9 cellular contexts compared by ENCODE assay signal in genomic region chr2:120546077-120546864, GRCh38.
DNase-seq lines count a peak whose midpoint lies in the region; ATAC-seq, FAIRE-seq and TF ChIP-seq lines count a peak whose summit lies in the region.
"Had no signal": no experiment of that assay in that cellular context is flagged by ENCODE, and none has a peak within 500 bp of the region (broad histone marks: within the 10 kb centered on the region; RNA-seq: fewer than 3 reads in every experiment).

No MANE protein-coding gene starts in this region.

- peaks cover 31% of the 10 kb centered on the region for H3K27me3 Mint-ChIP-seq in stimulated activated memory B cell treated with anti-CD40 and anti-IgM and Interleukin-4, amounts not matched to agents 10 μg/mL and 1 μg/mL and 100 μg/mL, for 72 hours

- peak overlapping the region; percentile 53 for H3K9ac ChIP-seq in adipocyte (ENCODE audit: low read length)

- FAIRE-seq in small intestine (lab: Jason Lieb, UNC): no peak

- DNase-seq in HCEC 1CT (peak; percentile 92), adipocyte (ENCODE audit: low read depth) (peak; percentile 96), hepatocyte (ENCODE audit: low spot score) (peak; percentile 92), small intestine (peak; percentile 43)
- DNase-seq in activated CD8-positive, alpha-beta memory T cell treated with anti-CD3 and anti-CD28 coated beads, Interleukin-2, amount 50 U/mL, for 48 hours: no peak
- DNase-seq: stimulated activated naive B cell treated with anti-CD40 and anti-IgM and Interleukin-4, amounts not matched to agents 10 μg/mL and 1 μg/mL and 100 μg/mL, for 72 hours had no signal

- H3K36me3 ChIP-seq in adipocyte (ENCODE audit: control insufficient read depth, insufficient read depth, low read length, severe bottlenecking) (no peaks in the 10 kb centered on the region), hepatocyte (replicated peaks; ENCODE audit: insufficient read depth, low read depth) (no peaks in the 10 kb centered on the region), small intestine (ENCODE audit: control insufficient read depth in 2 of 2, insufficient read depth in 2 of 2, low read length in 2 of 2) (no peaks in the 10 kb centered on the region)

- 24% methylated on average over 27 of the region's 27 CpGs for WGBS in hepatocyte (ENCODE audit: low lambda C conversion rate, missing lambda C conversion rate)
- 38 to 58% (median 44%) methylated on average over 27 of the region's 27 CpGs for WGBS in small intestine, 3 donors

- H3K4me2 ChIP-seq in hepatocyte: peak overlapping the region; percentile 25

- H3K4me1 Mint-ChIP-seq in stimulated activated memory B cell treated with anti-CD40 and anti-IgM and Interleukin-4, amounts not matched to agents 10 μg/mL and 1 μg/mL and 100 μg/mL, for 72 hours: no peaks in the 10 kb centered on the region
- H3K4me1 Mint-ChIP-seq: stimulated activated naive B cell treated with anti-CD40 and anti-IgM and Interleukin-4, amounts not matched to agents 10 μg/mL and 1 μg/mL and 100 μg/mL, for 72 hours had no signal

- no peak overlapping the region for H3K27ac Mint-ChIP-seq in stimulated activated memory B cell treated with anti-CD40 and anti-IgM and Interleukin-4, amounts not matched to agents 10 μg/mL and 1 μg/mL and 100 μg/mL, for 72 hours
- H3K27ac Mint-ChIP-seq: stimulated activated naive B cell treated with anti-CD40 and anti-IgM and Interleukin-4, amounts not matched to agents 10 μg/mL and 1 μg/mL and 100 μg/mL, for 72 hours had no signal

- H3K27me3 ChIP-seq in adipocyte (replicated peaks; ENCODE audit: control insufficient read depth, insufficient read depth, low read length) (peaks cover 5% of the 10 kb centered on the region), hepatocyte (no peaks in the 10 kb centered on the region), small intestine (ENCODE audit: control insufficient read depth in 2 of 2, insufficient read depth in 2 of 2, low read length in 2 of 2) (no peaks in the 10 kb centered on the region)

- H3K9me3 ChIP-seq in adipocyte (ENCODE audit: control insufficient read depth, low read length) (no peaks in the 10 kb centered on the region), hepatocyte (ENCODE audit: low read depth) (no peaks in the 10 kb centered on the region), small intestine (ENCODE audit: control insufficient read depth, low read depth) (no peaks in the 10 kb centered on the region)

- H3K36me3 Mint-ChIP-seq in stimulated activated memory B cell treated with anti-CD40 and anti-IgM and Interleukin-4, amounts not matched to agents 10 μg/mL and 1 μg/mL and 100 μg/mL, for 72 hours: no peaks in the 10 kb centered on the region
- H3K36me3 Mint-ChIP-seq: stimulated activated naive B cell treated with anti-CD40 and anti-IgM and Interleukin-4, amounts not matched to agents 10 μg/mL and 1 μg/mL and 100 μg/mL, for 72 hours had no signal

- H3K4me1 ChIP-seq in adipocyte (ENCODE audit: control insufficient read depth, insufficient read depth, low read length): peaks cover 34% of the 10 kb centered on the region
- H3K4me1 ChIP-seq in hepatocyte (ENCODE audit: insufficient read depth): peaks cover 26% of the 10 kb centered on the region
- no peaks in the 10 kb centered on the region for H3K4me1 ChIP-seq in small intestine (ENCODE audit: control insufficient read depth in 2 of 2, insufficient read depth in 1 of 2, low read depth in 1 of 2, low read length in 1 of 2)

- H3K79me2 ChIP-seq in hepatocyte: no peaks in the 10 kb centered on the region

- H3K27ac ChIP-seq in hepatocyte: peak overlapping the region; percentile 85
- no peak overlapping the region for H3K27ac ChIP-seq in small intestine (ENCODE audit: low read depth in 1 of 2, low read length in 1 of 2)

- no peak for TF ChIP-seq CTCF in hepatocyte (IDR thresholded peaks at IDR 0.05; ENCODE audit: poor library complexity)

- H3K9me2 ChIP-seq in hepatocyte (replicated peaks; ENCODE audit: insufficient read depth): no peaks in the 10 kb centered on the region

- H3K9me3 Mint-ChIP-seq in stimulated activated memory B cell treated with anti-CD40 and anti-IgM and Interleukin-4, amounts not matched to agents 10 μg/mL and 1 μg/mL and 100 μg/mL, for 72 hours: no peaks in the 10 kb centered on the region
- H3K9me3 Mint-ChIP-seq: stimulated activated naive B cell treated with anti-CD40 and anti-IgM and Interleukin-4, amounts not matched to agents 10 μg/mL and 1 μg/mL and 100 μg/mL, for 72 hours had no signal

- peak overlapping the region; percentile 31 for H3K4me3 ChIP-seq in adipocyte (ENCODE audit: low read length)
- H3K4me3 ChIP-seq in hepatocyte: no peak overlapping the region
- no peak overlapping the region for H3K4me3 ChIP-seq in small intestine (ENCODE audit: low read depth in 1 of 2, low read length in 2 of 2)

- ATAC-seq in HG02798 (IDR thresholded peaks at IDR 0.05; ENCODE audit: poor library complexity, unreplicated experiment) (no peak), HG03457 (IDR thresholded peaks at IDR 0.05; ENCODE audit: unreplicated experiment) (no peak)
- no peak for ATAC-seq in stimulated activated memory B cell treated with anti-CD40 and anti-IgM and Interleukin-4, amounts not matched to agents 10 μg/mL and 1 μg/mL and 100 μg/mL, for 72 hours
- ATAC-seq: stimulated activated naive B cell treated with anti-CD40 and anti-IgM and Interleukin-4, amounts not matched to agents 10 μg/mL and 1 μg/mL and 100 μg/mL, for 72 hours had no signal

- H4K20me1 ChIP-seq in hepatocyte (ENCODE audit: insufficient read depth, poor library complexity, severe bottlenecking): no peaks in the 10 kb centered on the region

- H2AFZ ChIP-seq in hepatocyte: no peak overlapping the region

- no peak overlapping the region for H3K4me3 Mint-ChIP-seq in stimulated activated memory B cell treated with anti-CD40 and anti-IgM and Interleukin-4, amounts not matched to agents 10 μg/mL and 1 μg/mL and 100 μg/mL, for 72 hours
- H3K4me3 Mint-ChIP-seq: stimulated activated naive B cell treated with anti-CD40 and anti-IgM and Interleukin-4, amounts not matched to agents 10 μg/mL and 1 μg/mL and 100 μg/mL, for 72 hours had no signal
